In the genomic region with DNA sequence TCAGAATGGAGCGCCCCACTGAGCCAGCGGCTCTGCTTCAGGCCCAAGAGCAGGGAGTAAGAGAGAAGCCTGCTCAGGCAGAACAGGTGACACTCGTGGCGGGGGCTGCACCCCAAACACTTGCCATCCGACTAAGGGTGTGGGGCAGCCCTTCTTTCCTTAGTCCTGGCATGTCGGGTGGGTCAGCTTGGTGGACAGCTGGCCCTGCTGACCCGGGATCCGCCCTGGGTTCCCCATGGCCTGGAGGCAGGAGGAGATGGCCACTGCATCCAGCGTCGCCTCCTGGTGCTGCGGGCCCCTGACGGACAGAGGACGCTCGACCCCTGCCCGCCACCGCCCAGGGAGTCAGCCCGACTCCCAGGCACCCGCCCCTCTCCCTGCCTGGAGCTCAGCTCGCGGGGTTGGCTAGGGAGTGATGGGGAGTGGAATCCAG, we compare ENCODE assay signal across 6 cellular contexts. TPM values are rescaled to one million over a fixed set of nuclear protein-coding genes. Genes with fewer than 3 reads are reported as not detected.
A peak's percentile ranks its signal among the peaks of the same experiment; 100 is the strongest.
DNase-seq lines count a peak whose midpoint lies in the region; ATAC-seq and TF ChIP-seq lines count a peak whose summit lies in the region.

No MANE protein-coding gene starts in this region.

- intact Hi-C loops in dorsolateral prefrontal cortex (cut with DNase I) = loop anchor here in 1 of 2 donors (2.0 to 5.0 kb wide), 2 partner anchors 17 to 51 kb away; partner anchors contain the start of gene MTG1

- H3K4me1 Mint-ChIP-seq in progenitor cell of endocrine pancreas (ENCODE audit: low read depth) = peaks cover 5% of the 10 kb centered on the region

- H3K27me3 ChIP-seq in dorsolateral prefrontal cortex = no peaks in the 10 kb centered on the region

- peak overlapping the region; percentile 71 for H3K4me3 Mint-ChIP-seq in progenitor cell of endocrine pancreas (ENCODE audit: low read depth)

- DNase-seq in HuH-7.5 (ENCODE audit: low spot score) (peak; percentile 70), dorsolateral prefrontal cortex (no peak), progenitor cell of endocrine pancreas (ENCODE audit: low spot score, unreplicated experiment) (no peak), GM03348 (ENCODE audit: low spot score) (no peak), COLO829 (ENCODE audit: low spot score) (no peak)

- H3K36me3 Mint-ChIP-seq in progenitor cell of endocrine pancreas (ENCODE audit: insufficient read depth) = no peaks in the 10 kb centered on the region

- H3K9me3 Mint-ChIP-seq in progenitor cell of endocrine pancreas (ENCODE audit: low read depth) = no peaks in the 10 kb centered on the region

- H3K27ac Mint-ChIP-seq in progenitor cell of endocrine pancreas = no peak overlapping the region

- H3K27ac ChIP-seq in dorsolateral prefrontal cortex = peak overlapping the region; percentile 3 to 99 (median 94)

- peak overlapping the region; percentile 46 to 99 (median 88) for H3K4me3 ChIP-seq in dorsolateral prefrontal cortex

- no peak for TF ChIP-seq CTCF in dorsolateral prefrontal cortex (IDR thresholded peaks at IDR 0.05 in 54 of 56, conservative IDR thresholded peaks at IDR 0.05 in 2 of 56; ENCODE audit: low read depth in 1 of 56, partially characterized antibody in 56 of 56)
- TF ChIP-seq CTCF in progenitor cell of endocrine pancreas (IDR thresholded peaks at IDR 0.05; ENCODE audit: unreplicated experiment) = no peak

- H3K27me3 Mint-ChIP-seq in progenitor cell of endocrine pancreas = peaks cover 33% of the 10 kb centered on the region

- ATAC-seq in HG03097 (IDR thresholded peaks at IDR 0.05; ENCODE audit: low FRiP score, unreplicated experiment) = no peak

RNA-seq across cellular contexts. Expression of gene PAOX, which starts 1.2 kb away (rescaled TPM):
- 10 to 100 TPM in 85 of 120 experiments, 1 to 10 TPM in 35; 6.0 to 18.9 (median 11.3) TPM for total RNA-seq in dorsolateral prefrontal cortex
- total RNA-seq in progenitor cell of endocrine pancreas = 11.9 and 14.1 TPM in 2 replicates

RNA-seq across cellular contexts. Expression of gene ECHS1, which starts 4.7 kb away (rescaled TPM):
- 10 to 100 TPM; 54.4 to 99.5 (median 79.6) TPM for total RNA-seq in dorsolateral prefrontal cortex
- total RNA-seq in progenitor cell of endocrine pancreas = 89.7 and 91.4 TPM in 2 replicates

RNA-seq across cellular contexts. Expression of gene MTG1, which starts 16.1 kb away (rescaled TPM):
- 10 to 100 TPM; 33.3 to 78.1 (median 50.8) TPM for total RNA-seq in dorsolateral prefrontal cortex
- total RNA-seq in progenitor cell of endocrine pancreas = 137 and 139 TPM in 2 replicates

RNA-seq across cellular contexts. Expression of gene FUOM, which starts 20.0 kb away (rescaled TPM):
- total RNA-seq in dorsolateral prefrontal cortex (1 to 10 TPM in 119 of 120 experiments, under 1 TPM in 1; 0.85 to 9.8 (median 4.0) TPM), progenitor cell of endocrine pancreas (14.7 and 16.2 TPM in 2 replicates)

RNA-seq across cellular contexts. Expression of gene PRAP1, which starts 30.7 kb away (rescaled TPM):
- total RNA-seq in dorsolateral prefrontal cortex = 1 to 10 TPM in 3 of 120 experiments, under 1 TPM in 10, not detected in 107; 0.54 to 1.3 (median 0.75) TPM
- 0.62 TPM in 1 of 2 replicates, not detected in the other for total RNA-seq in progenitor cell of endocrine pancreas
